In genomic region chr10:125536236-125536635, GRCh38 we compare ENCODE assay signal across 11 cellular contexts.
"Had no signal": no experiment of that assay in that cellular context is flagged by ENCODE, and none has a peak within 500 bp of the region (broad histone marks: within the 10 kb centered on the region; RNA-seq: fewer than 3 reads in every experiment).

No MANE protein-coding gene starts in this region.

- DNase-seq: GM23248, GOT3, H7, H9, HCEC 1CT, HFFc6 had no signal

- H3K4me3 Mint-ChIP-seq: GM23338, H9, HFFc6 had no signal

- H3K4me1 ChIP-seq: HAP-1 had no signal

- H3K9me3 Mint-ChIP-seq: GM23338, H9, HFFc6 had no signal

- H3K36me3 ChIP-seq: HAP-1 had no signal

- H3K4me2 ChIP-seq: GM23338 had no signal

- H3K27ac Mint-ChIP-seq: GM23338, H9, HFFc6 had no signal

- H3K4me1 Mint-ChIP-seq: GM23338, H9 had no signal

- H3K4me3 ChIP-seq: GM23248, GM23338, HAP-1 had no signal

- FAIRE-seq: H1, H54 had no signal

- ATAC-seq: GM23338, HCT116 had no signal

- H3K9me3 ChIP-seq: HAP-1 had no signal

- H3K27ac ChIP-seq: GM23248 had no signal
